1 cellular context compared by ENCODE assay signal in genomic region chr2:42810971-42811865, GRCh38.
TF ChIP-seq lines count a peak whose summit lies in the region.

No MANE protein-coding gene starts in this region.

TF ChIP-seq in HepG2, 621 proteins besides CTCF, POLR2A, EP300 and RAD21 (continued from another document and continues in another):
- TF ChIP-seq, protein P1, sequence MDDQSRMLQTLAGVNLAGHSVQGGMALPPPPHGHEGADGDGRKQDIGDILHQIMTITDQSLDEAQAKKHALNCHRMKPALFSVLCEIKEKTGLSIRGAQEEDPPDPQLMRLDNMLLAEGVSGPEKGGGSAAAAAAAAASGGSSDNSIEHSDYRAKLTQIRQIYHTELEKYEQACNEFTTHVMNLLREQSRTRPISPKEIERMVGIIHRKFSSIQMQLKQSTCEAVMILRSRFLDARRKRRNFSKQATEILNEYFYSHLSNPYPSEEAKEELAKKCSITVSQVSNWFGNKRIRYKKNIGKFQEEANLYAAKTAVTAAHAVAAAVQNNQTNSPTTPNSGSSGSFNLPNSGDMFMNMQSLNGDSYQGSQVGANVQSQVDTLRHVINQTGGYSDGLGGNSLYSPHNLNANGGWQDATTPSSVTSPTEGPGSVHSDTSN (CRISPR knock-in tag; IDR thresholded peaks at IDR 0.05; ENCODE audit: borderline replicate concordance) = no peak
- TF ChIP-seq ZNF549 (CRISPR knock-in tag; IDR thresholded peaks at IDR 0.05) (no peak), ZNF850 (CRISPR knock-in tag; conservative IDR thresholded peaks at IDR 0.05) (0 out of 2 replicates have a peak, but pooled peaks have one; percentile 16), ZFAT (CRISPR knock-in tag; conservative IDR thresholded peaks at IDR 0.05) (no peak), ZNF484 (CRISPR knock-in tag; IDR thresholded peaks at IDR 0.05; ENCODE audit: borderline replicate concordance, low read depth) (no peak; the same call in 1 of the 2 replicates), ZBTB20 (CRISPR knock-in tag; IDR thresholded peaks at IDR 0.05; ENCODE audit: borderline replicate concordance, low read depth) (no peak), AHR (CRISPR knock-in tag; IDR thresholded peaks at IDR 0.05) (no peak), ZC3H4 (CRISPR knock-in tag; IDR thresholded peaks at IDR 0.05; ENCODE audit: borderline replicate concordance) (no peak), ZSCAN22 (CRISPR knock-in tag; IDR thresholded peaks at IDR 0.05) (no peak), ZNF772 (CRISPR knock-in tag; IDR thresholded peaks at IDR 0.05) (peak; percentile 77; the same call in 1 of the 2 replicates), MTERF4 (CRISPR knock-in tag; IDR thresholded peaks at IDR 0.05) (peak; percentile 75; the same call in 1 of the 2 replicates), ZBTB21 (CRISPR knock-in tag; IDR thresholded peaks at IDR 0.05) (no peak), LBX2 (CRISPR knock-in tag; IDR thresholded peaks at IDR 0.05; ENCODE audit: borderline replicate concordance) (no peak), RBFOX2 (IDR thresholded peaks at IDR 0.05; ENCODE audit: low read depth, low read length) (no peak), ZBTB1 (CRISPR knock-in tag; IDR thresholded peaks at IDR 0.05; ENCODE audit: borderline replicate concordance) (no peak), ARID4A (CRISPR knock-in tag; IDR thresholded peaks at IDR 0.05; ENCODE audit: borderline replicate concordance) (no peak; the same call in 1 of the 2 replicates), ZNF746 (CRISPR knock-in tag; IDR thresholded peaks at IDR 0.05) (no peak; the same call in 1 of the 2 replicates), PHF5A (CRISPR knock-in tag; IDR thresholded peaks at IDR 0.05; ENCODE audit: low read depth, unreplicated experiment) (peak; percentile 56), TERF1 (CRISPR knock-in tag; IDR thresholded peaks at IDR 0.05) (no peak), FOXP1 (IDR thresholded peaks at IDR 0.05) (no peak), FOXP1 (CRISPR knock-in tag; IDR thresholded peaks at IDR 0.05) (no peak), JUND (CRISPR knock-in tag; IDR thresholded peaks at IDR 0.05) (no peak; the same call in 1 of the 2 replicates), ONECUT2 (CRISPR knock-in tag; IDR thresholded peaks at IDR 0.05) (no peak), U2AF2 (IDR thresholded peaks at IDR 0.05; ENCODE audit: low read depth, low read length) (0 out of 2 replicates have a peak, but pooled peaks have one; percentile 44), ATF7-NPFF (CRISPR knock-in tag; IDR thresholded peaks at IDR 0.05; ENCODE audit: low read depth) (peak; percentile 34; the same call in 1 of the 2 replicates), FOXA3 (CRISPR knock-in tag; IDR thresholded peaks at IDR 0.05) (no peak), ZHX2 (IDR thresholded peaks at IDR 0.05; ENCODE audit: low read depth) (peak; percentile 35; the same call in 1 of the 2 replicates), ZHX2 (CRISPR knock-in tag; IDR thresholded peaks at IDR 0.05; ENCODE audit: borderline replicate concordance) (no peak), ZNF343 (CRISPR knock-in tag; IDR thresholded peaks at IDR 0.05) (no peak), ZSCAN9 (CRISPR knock-in tag; IDR thresholded peaks at IDR 0.05; ENCODE audit: borderline replicate concordance) (no peak), MED8 (CRISPR knock-in tag; IDR thresholded peaks at IDR 0.05; ENCODE audit: insufficient replicate concordance) (no peak), NCOA5 (CRISPR knock-in tag; IDR thresholded peaks at IDR 0.05) (no peak)
- TF ChIP-seq, protein P2, sequence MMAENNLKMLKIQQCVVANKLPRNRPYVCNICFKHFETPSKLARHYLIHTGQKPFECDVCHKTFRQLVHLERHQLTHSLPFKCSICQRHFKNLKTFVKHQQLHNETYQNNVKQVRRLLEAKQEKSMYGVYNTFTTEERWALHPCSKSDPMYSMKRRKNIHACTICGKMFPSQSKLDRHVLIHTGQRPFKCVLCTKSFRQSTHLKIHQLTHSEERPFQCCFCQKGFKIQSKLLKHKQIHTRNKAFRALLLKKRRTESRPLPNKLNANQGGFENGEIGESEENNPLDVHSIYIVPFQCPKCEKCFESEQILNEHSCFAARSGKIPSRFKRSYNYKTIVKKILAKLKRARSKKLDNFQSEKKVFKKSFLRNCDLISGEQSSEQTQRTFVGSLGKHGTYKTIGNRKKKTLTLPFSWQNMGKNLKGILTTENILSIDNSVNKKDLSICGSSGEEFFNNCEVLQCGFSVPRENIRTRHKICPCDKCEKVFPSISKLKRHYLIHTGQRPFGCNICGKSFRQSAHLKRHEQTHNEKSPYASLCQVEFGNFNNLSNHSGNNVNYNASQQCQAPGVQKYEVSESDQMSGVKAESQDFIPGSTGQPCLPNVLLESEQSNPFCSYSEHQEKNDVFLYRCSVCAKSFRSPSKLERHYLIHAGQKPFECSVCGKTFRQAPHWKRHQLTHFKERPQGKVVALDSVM (CRISPR knock-in tag; IDR thresholded peaks at IDR 0.05) = no peak; the same call in 1 of the 2 replicates
- TF ChIP-seq, protein P3, sequence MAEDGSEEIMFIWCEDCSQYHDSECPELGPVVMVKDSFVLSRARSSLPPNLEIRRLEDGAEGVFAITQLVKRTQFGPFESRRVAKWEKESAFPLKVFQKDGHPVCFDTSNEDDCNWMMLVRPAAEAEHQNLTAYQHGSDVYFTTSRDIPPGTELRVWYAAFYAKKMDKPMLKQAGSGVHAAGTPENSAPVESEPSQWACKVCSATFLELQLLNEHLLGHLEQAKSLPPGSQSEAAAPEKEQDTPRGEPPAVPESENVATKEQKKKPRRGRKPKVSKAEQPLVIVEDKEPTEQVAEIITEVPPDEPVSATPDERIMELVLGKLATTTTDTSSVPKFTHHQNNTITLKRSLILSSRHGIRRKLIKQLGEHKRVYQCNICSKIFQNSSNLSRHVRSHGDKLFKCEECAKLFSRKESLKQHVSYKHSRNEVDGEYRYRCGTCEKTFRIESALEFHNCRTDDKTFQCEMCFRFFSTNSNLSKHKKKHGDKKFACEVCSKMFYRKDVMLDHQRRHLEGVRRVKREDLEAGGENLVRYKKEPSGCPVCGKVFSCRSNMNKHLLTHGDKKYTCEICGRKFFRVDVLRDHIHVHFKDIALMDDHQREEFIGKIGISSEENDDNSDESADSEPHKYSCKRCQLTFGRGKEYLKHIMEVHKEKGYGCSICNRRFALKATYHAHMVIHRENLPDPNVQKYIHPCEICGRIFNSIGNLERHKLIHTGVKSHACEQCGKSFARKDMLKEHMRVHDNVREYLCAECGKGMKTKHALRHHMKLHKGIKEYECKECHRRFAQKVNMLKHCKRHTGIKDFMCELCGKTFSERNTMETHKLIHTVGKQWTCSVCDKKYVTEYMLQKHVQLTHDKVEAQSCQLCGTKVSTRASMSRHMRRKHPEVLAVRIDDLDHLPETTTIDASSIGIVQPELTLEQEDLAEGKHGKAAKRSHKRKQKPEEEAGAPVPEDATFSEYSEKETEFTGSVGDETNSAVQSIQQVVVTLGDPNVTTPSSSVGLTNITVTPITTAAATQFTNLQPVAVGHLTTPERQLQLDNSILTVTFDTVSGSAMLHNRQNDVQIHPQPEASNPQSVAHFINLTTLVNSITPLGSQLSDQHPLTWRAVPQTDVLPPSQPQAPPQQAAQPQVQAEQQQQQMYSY (CRISPR knock-in tag; IDR thresholded peaks at IDR 0.05) = peak; percentile 95
- TF ChIP-seq, protein P4, sequence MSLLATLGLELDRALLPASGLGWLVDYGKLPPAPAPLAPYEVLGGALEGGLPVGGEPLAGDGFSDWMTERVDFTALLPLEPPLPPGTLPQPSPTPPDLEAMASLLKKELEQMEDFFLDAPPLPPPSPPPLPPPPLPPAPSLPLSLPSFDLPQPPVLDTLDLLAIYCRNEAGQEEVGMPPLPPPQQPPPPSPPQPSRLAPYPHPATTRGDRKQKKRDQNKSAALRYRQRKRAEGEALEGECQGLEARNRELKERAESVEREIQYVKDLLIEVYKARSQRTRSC (CRISPR knock-in tag; IDR thresholded peaks at IDR 0.05; ENCODE audit: low read depth) = no peak
- TF ChIP-seq, protein P5, sequence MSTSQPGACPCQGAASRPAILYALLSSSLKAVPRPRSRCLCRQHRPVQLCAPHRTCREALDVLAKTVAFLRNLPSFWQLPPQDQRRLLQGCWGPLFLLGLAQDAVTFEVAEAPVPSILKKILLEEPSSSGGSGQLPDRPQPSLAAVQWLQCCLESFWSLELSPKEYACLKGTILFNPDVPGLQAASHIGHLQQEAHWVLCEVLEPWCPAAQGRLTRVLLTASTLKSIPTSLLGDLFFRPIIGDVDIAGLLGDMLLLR (CRISPR knock-in tag; IDR thresholded peaks at IDR 0.05) = no peak
